ENCODE assay signal across 8 cellular contexts in the genomic region with DNA sequence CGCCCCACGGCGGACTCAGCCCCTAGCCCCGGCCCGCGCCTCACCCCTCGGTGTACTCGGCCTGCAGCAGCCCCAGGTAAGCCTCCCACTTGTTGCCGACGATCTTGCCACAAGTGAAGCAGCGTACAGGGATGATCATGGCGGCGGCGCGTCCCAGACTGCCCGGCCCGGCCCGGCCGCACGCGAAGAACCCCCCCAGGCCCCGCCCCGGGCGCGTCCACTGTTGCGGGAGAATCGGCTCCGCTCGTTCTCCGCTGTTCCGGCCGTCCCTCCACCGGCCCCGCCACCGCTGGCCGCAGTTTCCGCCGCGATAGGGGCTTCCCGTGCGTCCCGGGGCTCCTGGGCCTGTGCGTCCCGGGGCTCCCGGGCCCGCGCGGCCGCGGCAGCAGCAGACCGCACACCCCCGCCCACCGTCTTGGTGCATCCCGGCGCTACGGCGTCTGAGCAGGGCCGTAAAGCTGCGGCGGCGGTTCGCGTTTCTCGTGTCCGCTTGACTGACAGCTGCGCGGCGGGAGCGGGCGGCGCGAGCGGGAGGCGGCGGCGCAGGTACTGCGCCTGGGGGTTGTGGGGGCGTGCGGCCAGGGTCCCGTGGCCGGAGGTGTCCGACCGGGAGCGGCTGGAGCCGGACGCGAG. TPM values are rescaled to one million over a fixed set of nuclear protein-coding genes. Genes with fewer than 3 reads are reported as not detected.
A peak's percentile ranks its signal among the peaks of the same experiment; 100 is the strongest.
DNase-seq lines count a peak whose midpoint lies in the region; ATAC-seq lines count a peak whose summit lies in the region.

Gene POLR2L, minus strand, starts transcription at position 160 of the 633 bp plus-strand sequence. Its CDS starts 21 bp downstream, at position 139.
Gene TSPAN4, plus strand, starts transcription at position 483 of the 633 bp plus-strand sequence. CDS start 7,453 bp downstream, outside the sequence.

- ATAC-seq in GM21723 (IDR thresholded peaks at IDR 0.05; ENCODE audit: unreplicated experiment), result peak; percentile 63

- H2AFZ ChIP-seq in neuron (ENCODE audit: low read depth, low read length), result peak within 1 kb of the TSS; percentile 96

- H3K27ac ChIP-seq in KOPT-K1 (ENCODE audit: low read depth, low read length, poor library complexity, severe bottlenecking), result peak within 1 kb of the TSS; percentile 93

- in situ Hi-C loops in SK-MEL-5 (cut with HindIII; ENCODE audit: low pct_unique_long_range_greater_than_20kb, low sequenced_read_pairs), result no loop called here

- H3K4me1 ChIP-seq in neuron (ENCODE audit: insufficient read depth, low read length), result peaks cover 40% of the 10 kb centered on the region

- DNase-seq in Daoy (ENCODE audit: low read depth) (peak; percentile 94), SK-MEL-5 (ENCODE audit: low read depth, low spot score) (peak; percentile 86), foreskin melanocyte (peak; percentile 77), stromal cell of bone marrow (ENCODE audit: low read depth) (peak; percentile 75)
- DNase-seq in activated naive CD4-positive, alpha-beta T cell (lab: John Stamatoyannopoulos, UW), result peak; percentile 80 to 87 (median 84)

- H3K4me3 ChIP-seq in neuron (ENCODE audit: low read length), result peak within 1 kb of the TSS; percentile 95

- H3K27me3 ChIP-seq in neuron (ENCODE audit: insufficient read depth, low read length), result no peaks in the 10 kb centered on the region

- H3K36me3 ChIP-seq in KOPT-K1 (ENCODE audit: insufficient read depth, low read length) (peaks cover 36% of the 10 kb centered on the region), neuron (ENCODE audit: insufficient read depth, low read length) (peaks cover 37% of the 10 kb centered on the region)

- H3K9me3 ChIP-seq in KOPT-K1 (ENCODE audit: insufficient read depth, low read length, poor library complexity, severe bottlenecking) (no peaks in the 10 kb centered on the region), neuron (ENCODE audit: low read length) (no peaks in the 10 kb centered on the region)

RNA-seq across cellular contexts. Expression of gene POLR2L, which starts in this region (rescaled TPM):
- 75.7 and 113 TPM in 2 replicates for total RNA-seq in Daoy (2014; rRNA removed; shearing (Covaris generic))
- 397 and 411 TPM in 2 replicates for total RNA-seq in SK-MEL-5 (2014; rRNA removed; shearing (Covaris generic))
- 169 and 235 TPM in 2 replicates for polyA plus RNA-seq in SK-MEL-5 (2015; cell fraction: cytosol; rRNA removed)
- polyA plus RNA-seq in SK-MEL-5 (2015; cell fraction: nucleus; rRNA removed), result 21.6 and 25.2 TPM in 2 replicates

RNA-seq across cellular contexts. Expression of gene TSPAN4, which starts in this region (rescaled TPM):
- total RNA-seq in Daoy (2014; rRNA removed; shearing (Covaris generic)), result 29.3 and 37.3 TPM in 2 replicates
- 150 and 167 TPM in 2 replicates for total RNA-seq in SK-MEL-5 (2014; rRNA removed; shearing (Covaris generic))
- 296 and 338 TPM in 2 replicates for polyA plus RNA-seq in SK-MEL-5 (2015; cell fraction: cytosol; rRNA removed)
- 237 and 280 TPM in 2 replicates for polyA plus RNA-seq in SK-MEL-5 (2015; cell fraction: nucleus; rRNA removed)

Comparison
In these comparisons a context has a peak if more than half of its experiments do, and no peak if none do; other contexts are left out.
1. Peak in every context shown above with its lines: DNase-seq, ATAC-seq, H3K4me3 ChIP-seq and H3K27ac ChIP-seq.